ENCODE assay signal across 8 cellular contexts in the genomic region with DNA sequence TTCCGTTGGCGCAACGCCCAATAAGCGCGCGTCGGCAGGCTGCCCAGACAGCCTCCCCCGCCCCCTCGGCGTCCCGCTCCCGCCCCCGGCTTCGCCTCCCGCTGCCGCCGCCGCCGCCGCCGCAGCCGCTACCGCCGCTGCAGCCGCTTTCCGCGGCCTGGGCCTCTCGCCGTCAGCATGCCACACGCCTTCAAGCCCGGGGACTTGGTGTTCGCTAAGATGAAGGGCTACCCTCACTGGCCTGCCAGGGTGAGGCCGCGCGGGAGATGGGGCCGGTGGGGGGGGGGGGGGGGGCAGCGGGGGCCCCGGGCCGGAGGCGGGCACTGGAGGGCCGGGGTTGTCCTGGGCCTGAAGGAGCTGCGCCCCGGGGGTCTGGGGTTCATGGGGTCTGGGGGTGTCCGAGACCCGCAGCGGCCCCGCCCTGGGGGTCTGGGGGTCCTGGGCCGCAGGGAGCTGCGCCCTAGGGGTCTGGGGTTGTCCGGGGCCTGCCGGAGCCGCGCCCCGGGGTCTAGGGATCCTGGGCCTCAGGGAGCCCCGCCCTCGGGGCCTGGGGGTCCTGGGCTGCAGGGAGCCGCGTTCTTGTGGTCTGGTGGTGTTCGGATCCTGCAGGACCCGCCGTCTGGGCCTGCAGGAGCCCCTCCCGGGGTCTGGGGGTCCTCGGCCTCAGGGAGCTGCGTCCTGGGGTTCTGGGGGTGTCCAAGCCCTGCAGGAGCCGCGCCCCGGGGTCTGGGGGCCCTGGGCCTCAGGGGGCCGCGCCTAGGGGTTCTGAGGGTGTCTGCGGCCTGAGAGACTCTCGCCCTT. TPM values are rescaled to one million over a fixed set of nuclear protein-coding genes. Genes with fewer than 3 reads are reported as not detected.
A peak's percentile ranks its signal among the peaks of the same experiment; 100 is the strongest.
DNase-seq lines count a peak whose midpoint lies in the region; ATAC-seq and TF ChIP-seq lines count a peak whose summit lies in the region.

TSS of gene HDGFL2 (plus strand) at position 124 of the 801 bp plus-strand sequence. CDS start at position 178, 54 bp downstream.

- peaks cover 8% of the 10 kb centered on the region for H3K4me1 ChIP-seq in hepatocyte (ENCODE audit: insufficient read depth)
- peaks cover 8 to 25% (median 19%) of the 10 kb centered on the region in 3 donors for H3K4me1 ChIP-seq in skeletal muscle tissue (ENCODE audit: control insufficient read depth in 3 of 3, insufficient read depth in 3 of 3, low read length in 3 of 3)

- peaks cover 20% of the 10 kb centered on the region for H3K36me3 Mint-ChIP-seq in Calu3 (ENCODE audit: insufficient read depth, unreplicated experiment)
- H3K36me3 Mint-ChIP-seq in activated naive CD8-positive, alpha-beta T cell treated with anti-CD3 and anti-CD28 coated beads for 36 hours, result peaks cover 3% of the 10 kb centered on the region

- H3K9me2 ChIP-seq in hepatocyte (replicated peaks; ENCODE audit: insufficient read depth), result no peaks in the 10 kb centered on the region

- no peak within 1 kb of the TSS for H3K27ac Mint-ChIP-seq in Calu3 (ENCODE audit: unreplicated experiment)
- peak within 1 kb of the TSS; percentile 63 for H3K27ac Mint-ChIP-seq in activated naive CD8-positive, alpha-beta T cell treated with anti-CD3 and anti-CD28 coated beads for 36 hours

- H3K4me1 Mint-ChIP-seq in Calu3 (ENCODE audit: low read depth, unreplicated experiment), result no peaks in the 10 kb centered on the region
- H3K4me1 Mint-ChIP-seq in activated naive CD8-positive, alpha-beta T cell treated with anti-CD3 and anti-CD28 coated beads for 36 hours, result peaks cover 21% of the 10 kb centered on the region

- no peaks in the 10 kb centered on the region for H3K27me3 ChIP-seq in hepatocyte
- H3K27me3 ChIP-seq in skeletal muscle tissue (ENCODE audit: control insufficient read depth in 3 of 3, insufficient read depth in 3 of 3, low read length in 3 of 3), result no peaks in the 10 kb centered on the region

- no peak for TF ChIP-seq CTCF in Calu3 (IDR thresholded peaks at IDR 0.05; ENCODE audit: unreplicated experiment)
- TF ChIP-seq CTCF in hepatocyte (IDR thresholded peaks at IDR 0.05; ENCODE audit: poor library complexity), result no peak

- H3K4me3 Mint-ChIP-seq in Calu3 (ENCODE audit: low read depth, unreplicated experiment), result no peak within 1 kb of the TSS
- peak within 1 kb of the TSS; percentile 85 for H3K4me3 Mint-ChIP-seq in activated naive CD8-positive, alpha-beta T cell treated with anti-CD3 and anti-CD28 coated beads for 36 hours

- peak; percentile 1 for ATAC-seq in HG03442 (IDR thresholded peaks at IDR 0.05; ENCODE audit: unreplicated experiment)
- ATAC-seq in HG02885 (IDR thresholded peaks at IDR 0.05; ENCODE audit: poor library complexity, unreplicated experiment), result no peak
- no peak for ATAC-seq in HG03135 (IDR thresholded peaks at IDR 0.05; ENCODE audit: unreplicated experiment)

- intact Hi-C loops in Calu3 (cut with micrococcal nuclease; ENCODE audit: unreplicated experiment), result no loop called here

- peaks cover 19% of the 10 kb centered on the region for H4K20me1 ChIP-seq in hepatocyte (ENCODE audit: insufficient read depth, poor library complexity, severe bottlenecking)

- H3K9me3 ChIP-seq in hepatocyte (ENCODE audit: low read depth) (no peaks in the 10 kb centered on the region), skeletal muscle tissue (ENCODE audit: control insufficient read depth in 3 of 3, low read length in 3 of 3) (no peaks in the 10 kb centered on the region)

- H3K9ac ChIP-seq in skeletal muscle tissue (ENCODE audit: low read depth in 1 of 3, low read length in 3 of 3), result peak within 1 kb of the TSS; percentile 88 to 89 (median 88)

- H3K27me3 Mint-ChIP-seq in Calu3 (ENCODE audit: unreplicated experiment), result no peaks in the 10 kb centered on the region
- H3K27me3 Mint-ChIP-seq in activated naive CD8-positive, alpha-beta T cell treated with anti-CD3 and anti-CD28 coated beads for 36 hours, result no peaks in the 10 kb centered on the region

- H3K36me3 ChIP-seq in hepatocyte (replicated peaks; ENCODE audit: insufficient read depth, low read depth) (no peaks in the 10 kb centered on the region), skeletal muscle tissue (ENCODE audit: control insufficient read depth in 3 of 3, insufficient read depth in 3 of 3, low read length in 3 of 3) (peaks cover 12 to 17% (median 16%) of the 10 kb centered on the region in 3 donors)

- no peak for DNase-seq in Calu3
- DNase-seq in activated naive CD8-positive, alpha-beta T cell treated with anti-CD3 and anti-CD28 coated beads for 36 hours, result no peak
- DNase-seq in hepatocyte (ENCODE audit: low spot score), result no peak
- no peak for DNase-seq in RPMI8226

- CTCF ChIA-PET in Calu3 (lab: Charles Lee), result interaction anchor here (0.7 to 1.9 kb wide), 3 partner anchors 53 to 163 kb away, joined by 4 to 6 read pairs (median 5); partner anchors contain the start of gene PLIN5

- WGBS in hepatocyte (ENCODE audit: low lambda C conversion rate, missing lambda C conversion rate), result 0% methylated on average over 17 of the region's 71 CpGs

- no peaks in the 10 kb centered on the region for H3K9me3 Mint-ChIP-seq in Calu3 (ENCODE audit: low read depth, unreplicated experiment)
- H3K9me3 Mint-ChIP-seq in activated naive CD8-positive, alpha-beta T cell treated with anti-CD3 and anti-CD28 coated beads for 36 hours, result no peaks in the 10 kb centered on the region

- peak within 1 kb of the TSS; percentile 93 for H3K4me2 ChIP-seq in hepatocyte

- H3K27ac ChIP-seq in hepatocyte (peak within 1 kb of the TSS; percentile 77), skeletal muscle tissue (ENCODE audit: low read depth, low read length) (peak within 1 kb of the TSS; percentile 95)

- no TSS peak for BruUV-seq in Calu3 (replicated peaks; lab: Mats Ljungman, UMichigan)

- H3K4me3 ChIP-seq in hepatocyte (peak within 1 kb of the TSS; percentile 14), skeletal muscle tissue (ENCODE audit: low read length in 3 of 3) (peak within 1 kb of the TSS; percentile 85 to 87 (median 86))

- H2AFZ ChIP-seq in hepatocyte, result peak within 1 kb of the TSS; percentile 40

- H3K79me2 ChIP-seq in hepatocyte, result peaks cover 31% of the 10 kb centered on the region

RNA-seq across cellular contexts. Expression of gene HDGFL2, which starts in this region (rescaled TPM):
- total RNA-seq in Calu3 (2022) (31.9 and 40.6 TPM in 2 replicates), hepatocyte (34.8 and 50.3 TPM in 2 replicates), skeletal muscle tissue (33.9 TPM)
- total RNA-seq in activated naive CD8-positive, alpha-beta T cell treated with anti-CD3 and anti-CD28 coated beads for 36 hours, result 10 to 100 TPM; 45.5 to 47.0 TPM
- 73.0 and 73.2 TPM in 2 replicates for polyA plus RNA-seq in hepatocyte
